13 cellular contexts compared by ENCODE assay signal in genomic region chr13:46168818-46169217, GRCh38. TPM values are rescaled to one million over a fixed set of nuclear protein-coding genes. Genes with fewer than 3 reads are reported as not detected.
DNase-seq lines count a peak whose midpoint lies in the region; ATAC-seq and TF ChIP-seq lines count a peak whose summit lies in the region.
"Had no signal": no experiment of that assay in that cellular context is flagged by ENCODE, and none has a peak within 500 bp of the region (broad histone marks: within the 10 kb centered on the region; RNA-seq: fewer than 3 reads in every experiment).

No MANE protein-coding gene starts in this region.

- CTCF ChIA-PET in RWPE1 (lab: Yijun Ruan, JAX) = no interaction called here

- H3K27ac ChIP-seq in VCaP (peak overlapping the region; percentile 96), RWPE1 (no peak overlapping the region)
- H3K27ac ChIP-seq: 22Rv1 had no signal

- peaks cover 82 to 91% (median 88%) of the 10 kb centered on the region in 3 donors for H3K4me1 Mint-ChIP-seq in IgD-negative memory B cell
- peaks cover 96% of the 10 kb centered on the region in 2 donors for H3K4me1 Mint-ChIP-seq in natural killer cell

- POLR2A ChIA-PET in RWPE1 (lab: Yijun Ruan, JAX; ENCODE audit: low non-redundant PET) = no interaction called here

- DNase-seq in NOMO-1 treated with DMSO at 0.1 percent for 48 hours (lab: John Stamatoyannopoulos, UW; ENCODE audit: unreplicated experiment) (peak; percentile 62), NOMO-1 treated with dmso at 0.1 percent for 144 hours (lab: John Stamatoyannopoulos, UW; ENCODE audit: unreplicated experiment) (no peak), natural killer cell (no peak), GM10266 (ENCODE audit: extremely low spot score) (no peak), NCI-H524 treated with DMSO at 0.1 percent for 48 hours (lab: John Stamatoyannopoulos, UW) (no peak), RWPE1 (ENCODE audit: low spot score) (no peak)
- DNase-seq: activated CD4-positive, CD25-positive, alpha-beta regulatory T cell treated with anti-CD3 and anti-CD28 coated beads, Interleukin-2, amount 50 U/mL, for 72 hours; amniotic stem cell had no signal

- H3K9me3 Mint-ChIP-seq in IgD-negative memory B cell (no peaks in the 10 kb centered on the region), natural killer cell (no peaks in the 10 kb centered on the region)

- H3K36me3 Mint-ChIP-seq in IgD-negative memory B cell = peaks cover 5% of the 10 kb centered on the region
- H3K36me3 Mint-ChIP-seq in natural killer cell = no peaks in the 10 kb centered on the region

- intact Hi-C loops in natural killer cell (cut with micrococcal nuclease) = loop anchor here (1.0 to 5.0 kb wide), 3 partner anchors 8 to 42 kb away; no protein-coding TSS in a partner anchor

- H3K27me3 Mint-ChIP-seq in IgD-negative memory B cell = peaks cover 1% of the 10 kb centered on the region
- no peaks in the 10 kb centered on the region for H3K27me3 Mint-ChIP-seq in natural killer cell (ENCODE audit: low read depth in 2 of 2)

- TF ChIP-seq CTCF in VCaP (conservative IDR thresholded peaks at IDR 0.05) = no peak
- TF ChIP-seq CTCF in natural killer cell (IDR thresholded peaks at IDR 0.05) = no peak
- no peak for TF ChIP-seq CTCF in GM10266 (IDR thresholded peaks at IDR 0.05; ENCODE audit: control insufficient read depth, insufficient read depth, low read depth, missing control alignments)
- no peak for TF ChIP-seq CTCF in RWPE1 (conservative IDR thresholded peaks at IDR 0.05; ENCODE audit: low read depth)

- H3K4me3 Mint-ChIP-seq in IgD-negative memory B cell (peak overlapping the region; percentile 18 to 88 (median 78)), natural killer cell (peak overlapping the region; percentile 95)

- peak in 1 of 3 donors; percentile 13 for ATAC-seq in natural killer cell

- peak overlapping the region; percentile 37 to 94 (median 90) for H3K27ac Mint-ChIP-seq in IgD-negative memory B cell
- H3K27ac Mint-ChIP-seq in natural killer cell = peak overlapping the region; percentile 84 to 96

RNA-seq across cellular contexts. Expression of gene LCP1, which starts 13.2 kb away (rescaled TPM):
- 835 TPM for polyA plus RNA-seq in IgD-negative memory B cell
- 1,000 to 10,000 TPM; 1,088 to 1,116 (median 1,113) TPM for total RNA-seq in natural killer cell

RNA-seq across cellular contexts. Expression of gene LRRC63, which starts 42.9 kb away (rescaled TPM):
- not detected for polyA plus RNA-seq in IgD-negative memory B cell
- total RNA-seq in natural killer cell = under 1 TPM; 0.32 to 0.95 (median 0.40) TPM
- total RNA-seq: skeletal muscle tissue had no signal
- polyA plus RNA-seq: neural cell had no signal
